Comparison of ENCODE assay signal across 1 cellular context in genomic region chr19:38111898-38112297, GRCh38.
TF ChIP-seq lines count a peak whose summit lies in the region.

No MANE protein-coding gene starts in this region.

TF ChIP-seq in WTC11, 78 proteins besides CTCF, POLR2A, EP300 and RAD21:
- TF ChIP-seq, protein P1, sequence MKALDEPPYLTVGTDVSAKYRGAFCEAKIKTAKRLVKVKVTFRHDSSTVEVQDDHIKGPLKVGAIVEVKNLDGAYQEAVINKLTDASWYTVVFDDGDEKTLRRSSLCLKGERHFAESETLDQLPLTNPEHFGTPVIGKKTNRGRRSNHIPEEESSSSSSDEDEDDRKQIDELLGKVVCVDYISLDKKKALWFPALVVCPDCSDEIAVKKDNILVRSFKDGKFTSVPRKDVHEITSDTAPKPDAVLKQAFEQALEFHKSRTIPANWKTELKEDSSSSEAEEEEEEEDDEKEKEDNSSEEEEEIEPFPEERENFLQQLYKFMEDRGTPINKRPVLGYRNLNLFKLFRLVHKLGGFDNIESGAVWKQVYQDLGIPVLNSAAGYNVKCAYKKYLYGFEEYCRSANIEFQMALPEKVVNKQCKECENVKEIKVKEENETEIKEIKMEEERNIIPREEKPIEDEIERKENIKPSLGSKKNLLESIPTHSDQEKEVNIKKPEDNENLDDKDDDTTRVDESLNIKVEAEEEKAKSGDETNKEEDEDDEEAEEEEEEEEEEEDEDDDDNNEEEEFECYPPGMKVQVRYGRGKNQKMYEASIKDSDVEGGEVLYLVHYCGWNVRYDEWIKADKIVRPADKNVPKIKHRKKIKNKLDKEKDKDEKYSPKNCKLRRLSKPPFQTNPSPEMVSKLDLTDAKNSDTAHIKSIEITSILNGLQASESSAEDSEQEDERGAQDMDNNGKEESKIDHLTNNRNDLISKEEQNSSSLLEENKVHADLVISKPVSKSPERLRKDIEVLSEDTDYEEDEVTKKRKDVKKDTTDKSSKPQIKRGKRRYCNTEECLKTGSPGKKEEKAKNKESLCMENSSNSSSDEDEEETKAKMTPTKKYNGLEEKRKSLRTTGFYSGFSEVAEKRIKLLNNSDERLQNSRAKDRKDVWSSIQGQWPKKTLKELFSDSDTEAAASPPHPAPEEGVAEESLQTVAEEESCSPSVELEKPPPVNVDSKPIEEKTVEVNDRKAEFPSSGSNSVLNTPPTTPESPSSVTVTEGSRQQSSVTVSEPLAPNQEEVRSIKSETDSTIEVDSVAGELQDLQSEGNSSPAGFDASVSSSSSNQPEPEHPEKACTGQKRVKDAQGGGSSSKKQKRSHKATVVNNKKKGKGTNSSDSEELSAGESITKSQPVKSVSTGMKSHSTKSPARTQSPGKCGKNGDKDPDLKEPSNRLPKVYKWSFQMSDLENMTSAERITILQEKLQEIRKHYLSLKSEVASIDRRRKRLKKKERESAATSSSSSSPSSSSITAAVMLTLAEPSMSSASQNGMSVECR (CRISPR knock-in tag; IDR thresholded peaks at IDR 0.05; ENCODE audit: borderline replicate concordance): no peak
- TF ChIP-seq TP53 (CRISPR knock-in tag; IDR thresholded peaks at IDR 0.05) (no peak), FOXK1 (CRISPR knock-in tag; IDR thresholded peaks at IDR 0.05) (no peak), RORB (CRISPR knock-in tag; IDR thresholded peaks at IDR 0.05) (no peak), MXD4 (CRISPR knock-in tag; IDR thresholded peaks at IDR 0.05; ENCODE audit: borderline replicate concordance) (no peak)
- TF ChIP-seq, protein P2, sequence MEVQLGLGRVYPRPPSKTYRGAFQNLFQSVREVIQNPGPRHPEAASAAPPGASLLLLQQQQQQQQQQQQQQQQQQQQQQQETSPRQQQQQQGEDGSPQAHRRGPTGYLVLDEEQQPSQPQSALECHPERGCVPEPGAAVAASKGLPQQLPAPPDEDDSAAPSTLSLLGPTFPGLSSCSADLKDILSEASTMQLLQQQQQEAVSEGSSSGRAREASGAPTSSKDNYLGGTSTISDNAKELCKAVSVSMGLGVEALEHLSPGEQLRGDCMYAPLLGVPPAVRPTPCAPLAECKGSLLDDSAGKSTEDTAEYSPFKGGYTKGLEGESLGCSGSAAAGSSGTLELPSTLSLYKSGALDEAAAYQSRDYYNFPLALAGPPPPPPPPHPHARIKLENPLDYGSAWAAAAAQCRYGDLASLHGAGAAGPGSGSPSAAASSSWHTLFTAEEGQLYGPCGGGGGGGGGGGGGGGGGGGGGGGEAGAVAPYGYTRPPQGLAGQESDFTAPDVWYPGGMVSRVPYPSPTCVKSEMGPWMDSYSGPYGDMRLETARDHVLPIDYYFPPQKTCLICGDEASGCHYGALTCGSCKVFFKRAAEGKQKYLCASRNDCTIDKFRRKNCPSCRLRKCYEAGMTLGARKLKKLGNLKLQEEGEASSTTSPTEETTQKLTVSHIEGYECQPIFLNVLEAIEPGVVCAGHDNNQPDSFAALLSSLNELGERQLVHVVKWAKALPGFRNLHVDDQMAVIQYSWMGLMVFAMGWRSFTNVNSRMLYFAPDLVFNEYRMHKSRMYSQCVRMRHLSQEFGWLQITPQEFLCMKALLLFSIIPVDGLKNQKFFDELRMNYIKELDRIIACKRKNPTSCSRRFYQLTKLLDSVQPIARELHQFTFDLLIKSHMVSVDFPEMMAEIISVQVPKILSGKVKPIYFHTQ (CRISPR knock-in tag; IDR thresholded peaks at IDR 0.05): no peak
